Comparison of ENCODE assay signal across 16 cellular contexts in the genomic region with DNA sequence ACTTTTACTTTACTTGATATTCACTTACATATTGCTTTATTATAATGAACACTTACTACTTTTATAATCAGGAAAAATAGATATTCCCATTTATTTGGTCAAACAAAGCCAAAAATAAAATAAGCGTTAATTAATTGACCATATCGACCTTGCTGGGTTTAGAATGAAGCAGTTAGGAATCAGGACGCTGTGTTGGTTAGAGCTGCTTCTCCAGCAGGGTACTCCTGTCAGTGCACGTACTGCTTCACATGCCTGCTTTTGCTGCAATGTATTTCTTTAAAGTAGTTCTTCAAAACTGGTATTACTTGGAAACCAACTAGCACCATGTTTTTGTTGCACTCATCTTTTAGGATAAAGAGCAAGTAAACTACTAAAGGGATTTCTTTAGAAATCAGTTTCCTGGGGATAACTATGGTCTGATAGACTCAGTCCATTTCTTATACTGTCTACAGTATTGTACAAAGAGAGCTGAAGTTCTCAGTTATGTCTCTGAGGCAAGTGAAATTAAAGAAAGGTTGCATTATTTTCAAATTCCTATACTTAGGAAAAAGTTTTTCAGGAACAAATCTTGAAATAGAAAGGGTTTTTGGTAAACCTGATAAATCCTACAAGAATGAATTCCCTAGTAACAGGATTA. TPM values are rescaled to one million over a fixed set of nuclear protein-coding genes. Genes with fewer than 3 reads are reported as not detected.
DNase-seq lines count a peak whose midpoint lies in the region; ATAC-seq and TF ChIP-seq lines count a peak whose summit lies in the region.
"Had no signal": no experiment of that assay in that cellular context is flagged by ENCODE, and none has a peak within 500 bp of the region (broad histone marks: within the 10 kb centered on the region; RNA-seq: fewer than 3 reads in every experiment).

No MANE protein-coding gene starts in this region.

- H3K27ac ChIP-seq in CD8-positive, alpha-beta T cell (ENCODE audit: low read depth, low read length): no peak overlapping the region
- H3K27ac ChIP-seq in naive thymus-derived CD4-positive, alpha-beta T cell (ENCODE audit: low read depth, low read length): peak overlapping the region; percentile 67
- H3K27ac ChIP-seq: HL-60 had no signal

- no peaks in the 10 kb centered on the region for H3K27me3 ChIP-seq in CD8-positive, alpha-beta T cell (ENCODE audit: insufficient read depth, low read length)
- H3K27me3 ChIP-seq in naive thymus-derived CD4-positive, alpha-beta T cell (ENCODE audit: control insufficient read depth in 2 of 2, insufficient read depth in 2 of 2, low read length in 2 of 2): no peaks in the 10 kb centered on the region

- DNase-seq in activated T-cell treated with anti-CD3 and anti-CD28 coated beads, Interleukin-2, amount 50 U/mL, for 24 hours: no peak
- no peak for DNase-seq in activated T-cell treated with anti-CD3 and anti-CD28 coated beads, Interleukin-2, amount 50 U/mL, for 1 hour
- DNase-seq in CD8-positive, alpha-beta T cell: no peak
- no peak for DNase-seq in activated CD8-positive, alpha-beta T cell treated with anti-CD3 and anti-CD28 coated beads for 36 hours
- DNase-seq in naive thymus-derived CD4-positive, alpha-beta T cell: no peak
- no peak for DNase-seq in NCI-H2107 (lab: John Stamatoyannopoulos, UW)
- DNase-seq: AML-193, DMS79 treated with DMSO at 0.1 percent for 48 hours, KBM-7, NCI-H1092, NCI-H345, NCI-H526 treated with DMSO at 0.1 percent for 48 hours, PC-3 had no signal

- peak overlapping the region; percentile 35 for H3K27ac Mint-ChIP-seq in activated T-cell treated with anti-CD3 and anti-CD28 coated beads, Interleukin-2, amount 50 U/mL, for 24 hours
- H3K27ac Mint-ChIP-seq in CD8-positive, alpha-beta T cell: peak overlapping the region; percentile 86
- peak overlapping the region; percentile 68 for H3K27ac Mint-ChIP-seq in activated CD8-positive, alpha-beta T cell treated with anti-CD3 and anti-CD28 coated beads for 36 hours
- H3K27ac Mint-ChIP-seq in naive thymus-derived CD4-positive, alpha-beta T cell: peak overlapping the region in 8 of 9 donors; percentile 58 to 94 (median 91)

- no peak for TF ChIP-seq CTCF in CD8-positive, alpha-beta T cell (IDR thresholded peaks at IDR 0.05)
- TF ChIP-seq CTCF in activated CD8-positive, alpha-beta T cell treated with anti-CD3 and anti-CD28 coated beads for 36 hours (IDR thresholded peaks at IDR 0.05): no peak

- no peaks in the 10 kb centered on the region for H3K36me3 ChIP-seq in CD8-positive, alpha-beta T cell (ENCODE audit: insufficient read depth, low read length)
- no peaks in the 10 kb centered on the region for H3K36me3 ChIP-seq in naive thymus-derived CD4-positive, alpha-beta T cell (ENCODE audit: control insufficient read depth in 2 of 3, insufficient read depth in 3 of 3, low read length in 3 of 3)

- H3K27me3 Mint-ChIP-seq in activated T-cell treated with anti-CD3 and anti-CD28 coated beads, Interleukin-2, amount 50 U/mL, for 24 hours: no peaks in the 10 kb centered on the region
- H3K27me3 Mint-ChIP-seq in CD8-positive, alpha-beta T cell (ENCODE audit: low read depth): no peaks in the 10 kb centered on the region
- H3K27me3 Mint-ChIP-seq in activated CD8-positive, alpha-beta T cell treated with anti-CD3 and anti-CD28 coated beads for 36 hours: no peaks in the 10 kb centered on the region
- H3K27me3 Mint-ChIP-seq in naive thymus-derived CD4-positive, alpha-beta T cell: no peaks in the 10 kb centered on the region

- H3K4me3 ChIP-seq in CD8-positive, alpha-beta T cell (ENCODE audit: low read depth, low read length): peak overlapping the region; percentile 1
- H3K4me3 ChIP-seq in naive thymus-derived CD4-positive, alpha-beta T cell (ENCODE audit: low read length): no peak overlapping the region

- H3K4me3 Mint-ChIP-seq in activated T-cell treated with anti-CD3 and anti-CD28 coated beads, Interleukin-2, amount 50 U/mL, for 24 hours: peak overlapping the region; percentile 42
- H3K4me3 Mint-ChIP-seq in CD8-positive, alpha-beta T cell: peak overlapping the region; percentile 70
- H3K4me3 Mint-ChIP-seq in activated CD8-positive, alpha-beta T cell treated with anti-CD3 and anti-CD28 coated beads for 36 hours: peak overlapping the region; percentile 62
- peak overlapping the region; percentile 54 to 89 (median 74) for H3K4me3 Mint-ChIP-seq in naive thymus-derived CD4-positive, alpha-beta T cell

- H3K36me3 Mint-ChIP-seq in activated T-cell treated with anti-CD3 and anti-CD28 coated beads, Interleukin-2, amount 50 U/mL, for 24 hours (ENCODE audit: low read depth): no peaks in the 10 kb centered on the region
- H3K36me3 Mint-ChIP-seq in CD8-positive, alpha-beta T cell: peaks cover 3% of the 10 kb centered on the region
- H3K36me3 Mint-ChIP-seq in activated CD8-positive, alpha-beta T cell treated with anti-CD3 and anti-CD28 coated beads for 36 hours (ENCODE audit: low read depth): no peaks in the 10 kb centered on the region
- H3K36me3 Mint-ChIP-seq in naive thymus-derived CD4-positive, alpha-beta T cell: peaks cover 0 to 5% (median 0%) of the 10 kb centered on the region in 5 donors

- no peaks in the 10 kb centered on the region for H3K9me3 ChIP-seq in CD8-positive, alpha-beta T cell (ENCODE audit: low read length)
- H3K9me3 ChIP-seq in naive thymus-derived CD4-positive, alpha-beta T cell (ENCODE audit: control insufficient read depth in 2 of 3, low read length in 3 of 3): no peaks in the 10 kb centered on the region

- POLR2A ChIA-PET in CD8-positive, alpha-beta T cell (lab: Charles Lee): interaction anchor here (0.6 to 2.7 kb wide), 3 partner anchors 8 to 326 kb away, joined by 3 to 13 read pairs (median 4); a partner anchor contains a TSS
- POLR2A ChIA-PET in activated CD8-positive, alpha-beta T cell treated with anti-CD3 and anti-CD28 coated beads for 36 hours (lab: Charles Lee): interaction anchor here (0.7 to 4.2 kb wide), 2 partner anchors 25 to 54 kb away, joined by 3 to 33 read pairs; a partner anchor contains a TSS
- POLR2A ChIA-PET in naive thymus-derived CD4-positive, alpha-beta T cell (lab: Charles Lee): interaction anchor here (0.5 to 1.6 kb wide), 10 partner anchors 9 to 232 kb away, joined by 3 to 6 read pairs (median 4); a partner anchor contains a TSS

- CTCF ChIA-PET in CD8-positive, alpha-beta T cell (lab: Charles Lee): interaction anchor here (1.2 to 4.1 kb wide), 4 partner anchors 25 to 105 kb away, joined by 3 to 23 read pairs (median 4); no protein-coding TSS in a partner anchor
- CTCF ChIA-PET in activated CD8-positive, alpha-beta T cell treated with anti-CD3 and anti-CD28 coated beads for 36 hours (lab: Charles Lee): interaction anchor here (0.5 to 3.0 kb wide), 5 partner anchors 24 to 140 kb away, joined by 3 to 11 read pairs (median 5); no protein-coding TSS in a partner anchor
- CTCF ChIA-PET in naive thymus-derived CD4-positive, alpha-beta T cell (lab: Charles Lee): interaction anchor here (0.5 to 2.7 kb wide), 8 partner anchors 9 to 105 kb away, joined by 3 to 13 read pairs (median 4); a partner anchor contains a TSS

- intact Hi-C loops in CD8-positive, alpha-beta T cell (cut with DNase I, micrococcal nuclease): loop anchor here in 1 of 2 experiments (10.0 kb wide), 2 partner anchors 266 to 866 kb away; a partner anchor contains a TSS
- intact Hi-C loops in activated CD8-positive, alpha-beta T cell treated with anti-CD3 and anti-CD28 coated beads for 36 hours (cut with micrococcal nuclease): no loop called here
- intact Hi-C loops in naive thymus-derived CD4-positive, alpha-beta T cell (cut with micrococcal nuclease): loop anchor here in 1 of 2 donors (10.0 kb wide), 1 partner anchor 866 kb away; a partner anchor contains a TSS

- no peak for ATAC-seq in CD8-positive, alpha-beta T cell
- peak; percentile 54 for ATAC-seq in activated CD8-positive, alpha-beta T cell treated with anti-CD3 and anti-CD28 coated beads for 36 hours
- ATAC-seq in naive thymus-derived CD4-positive, alpha-beta T cell: peak; percentile 44
- no peak for ATAC-seq in HG03135 (IDR thresholded peaks at IDR 0.05; ENCODE audit: unreplicated experiment)
- ATAC-seq: PC-3 had no signal

- H3K4me1 ChIP-seq in CD8-positive, alpha-beta T cell (ENCODE audit: insufficient read depth, low read length): peaks cover 46% of the 10 kb centered on the region
- peaks cover 20 to 39% of the 10 kb centered on the region in 2 donors for H3K4me1 ChIP-seq in naive thymus-derived CD4-positive, alpha-beta T cell (ENCODE audit: control insufficient read depth in 2 of 2, insufficient read depth in 2 of 2, low read length in 2 of 2)

- H3K9me3 Mint-ChIP-seq in activated T-cell treated with anti-CD3 and anti-CD28 coated beads, Interleukin-2, amount 50 U/mL, for 24 hours: no peaks in the 10 kb centered on the region
- H3K9me3 Mint-ChIP-seq in CD8-positive, alpha-beta T cell: no peaks in the 10 kb centered on the region
- H3K9me3 Mint-ChIP-seq in activated CD8-positive, alpha-beta T cell treated with anti-CD3 and anti-CD28 coated beads for 36 hours: no peaks in the 10 kb centered on the region
- no peaks in the 10 kb centered on the region for H3K9me3 Mint-ChIP-seq in naive thymus-derived CD4-positive, alpha-beta T cell

- peaks cover 42% of the 10 kb centered on the region for H3K4me1 Mint-ChIP-seq in activated T-cell treated with anti-CD3 and anti-CD28 coated beads, Interleukin-2, amount 50 U/mL, for 24 hours (ENCODE audit: low read depth)
- H3K4me1 Mint-ChIP-seq in CD8-positive, alpha-beta T cell (ENCODE audit: low read depth): peaks cover 48% of the 10 kb centered on the region
- peaks cover 29% of the 10 kb centered on the region for H3K4me1 Mint-ChIP-seq in activated CD8-positive, alpha-beta T cell treated with anti-CD3 and anti-CD28 coated beads for 36 hours (ENCODE audit: low read depth)
- H3K4me1 Mint-ChIP-seq in naive thymus-derived CD4-positive, alpha-beta T cell: peaks cover 18 to 77% (median 56%) of the 10 kb centered on the region in 7 donors

RNA-seq across cellular contexts. Expression of a gene that starts 6.8 kb away (rescaled TPM):
- total RNA-seq in CD8-positive, alpha-beta T cell: 10 to 100 TPM; 45.7 to 50.6 TPM
- total RNA-seq in activated CD8-positive, alpha-beta T cell treated with anti-CD3 and anti-CD28 coated beads for 36 hours: 10 to 100 TPM; 12.6 to 13.3 TPM
- total RNA-seq in naive thymus-derived CD4-positive, alpha-beta T cell: 10 to 100 TPM; 26.8 to 55.3 (median 43.8) TPM
- polyA plus RNA-seq in naive thymus-derived CD4-positive, alpha-beta T cell: 10 to 100 TPM; 24.5 to 29.3 TPM

RNA-seq across cellular contexts. Expression of a gene that starts 8.9 kb away (rescaled TPM):
- under 1 TPM; 0.14 to 0.33 TPM for total RNA-seq in CD8-positive, alpha-beta T cell
- 1 to 10 TPM; 1.2 to 1.4 TPM for total RNA-seq in activated CD8-positive, alpha-beta T cell treated with anti-CD3 and anti-CD28 coated beads for 36 hours
- 1 to 10 TPM; 1.3 to 4.3 (median 2.3) TPM for total RNA-seq in naive thymus-derived CD4-positive, alpha-beta T cell
- 10 to 100 TPM; 13.6 to 14.2 TPM for polyA plus RNA-seq in naive thymus-derived CD4-positive, alpha-beta T cell
- total RNA-seq: MCF 10A, PC-3 had no signal

RNA-seq across cellular contexts. Expression of a gene that starts 54.1 kb away (rescaled TPM):
- 100 to 1,000 TPM; 168 to 177 TPM for total RNA-seq in CD8-positive, alpha-beta T cell
- total RNA-seq in activated CD8-positive, alpha-beta T cell treated with anti-CD3 and anti-CD28 coated beads for 36 hours: 100 to 1,000 TPM; 374 to 389 TPM
- total RNA-seq in naive thymus-derived CD4-positive, alpha-beta T cell: 100 to 1,000 TPM; 143 to 267 (median 186) TPM
- polyA plus RNA-seq in naive thymus-derived CD4-positive, alpha-beta T cell: 100 to 1,000 TPM; 108 to 123 TPM

Comparison
In these comparisons a context has a peak if more than half of its experiments do, and no peak if none do; other contexts are left out.
1. H3K27ac Mint-ChIP-seq: peak in every context shown above with its lines; median percentile 91 in naive thymus-derived CD4-positive, alpha-beta T cell; 86 in CD8-positive, alpha-beta T cell; 68 in activated CD8-positive, alpha-beta T cell treated with anti-CD3 and anti-CD28 coated beads for 36 hours; 35 in activated T-cell treated with anti-CD3 and anti-CD28 coated beads, Interleukin-2, amount 50 U/mL, for 24 hours.
2. ATAC-seq: peak in activated CD8-positive, alpha-beta T cell treated with anti-CD3 and anti-CD28 coated beads for 36 hours (single experiment) and naive thymus-derived CD4-positive, alpha-beta T cell (single experiment); none in CD8-positive, alpha-beta T cell (single experiment) and HG03135 (single experiment).
3. Peak in every context shown above with its lines, with median percentiles within 50 percentile points of each other: H3K4me3 Mint-ChIP-seq.